ENCODE assay signal across 28 cellular contexts in the genomic region with DNA sequence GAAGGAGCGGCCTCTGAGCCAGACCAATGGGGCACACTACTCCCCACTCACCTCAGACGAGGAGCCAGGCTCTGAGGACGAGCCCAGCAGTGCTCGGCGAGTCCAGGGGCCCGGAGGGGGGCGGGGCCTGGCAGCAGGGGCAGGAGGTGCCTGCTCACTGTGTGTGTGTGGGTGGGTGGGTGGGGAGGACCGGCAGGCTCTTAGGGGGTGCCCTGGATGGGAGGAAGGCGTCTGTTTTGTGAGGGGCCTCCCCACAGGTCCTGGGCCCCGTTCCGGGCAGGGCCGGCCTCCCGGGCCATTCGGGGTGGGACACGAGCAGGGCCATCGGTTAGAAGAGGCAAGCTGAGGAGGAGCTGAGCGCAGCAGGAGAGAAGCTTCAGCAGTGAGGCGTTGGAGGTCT. TPM values are rescaled to one million over a fixed set of nuclear protein-coding genes. Genes with fewer than 3 reads are reported as not detected.
"Had no signal": no experiment of that assay in that cellular context is flagged by ENCODE, and none has a peak within 500 bp of the region (broad histone marks: within the 10 kb centered on the region; RNA-seq: fewer than 3 reads in every experiment).

No MANE protein-coding gene starts in this region.

- H3K4me1 ChIP-seq: left lung, neural progenitor cell, vagina had no signal

- H3K27ac Mint-ChIP-seq: neural progenitor cell had no signal

- H3K4me3 Mint-ChIP-seq: brain; naive thymus-derived CD4-positive, alpha-beta T cell; neural progenitor cell; type B pancreatic cell had no signal

- H3K9me3 Mint-ChIP-seq: brain; naive thymus-derived CD4-positive, alpha-beta T cell; neural progenitor cell; type B pancreatic cell had no signal

- H2AFZ ChIP-seq: hepatocyte, neural progenitor cell had no signal

- H3K27me3 Mint-ChIP-seq: naive thymus-derived CD4-positive, alpha-beta T cell; type B pancreatic cell had no signal

- H3K79me2 ChIP-seq: hepatocyte had no signal

- H3K27me3 ChIP-seq: hepatocyte, left lung, neural progenitor cell, right lobe of liver, vagina had no signal

- DNase-seq: activated CD4-positive, alpha-beta T cell treated with anti-CD3 and anti-CD28 coated beads, Interleukin-2, amount 50 U/mL, for 1 hour; activated CD4-positive, CD25-positive, alpha-beta regulatory T cell treated with anti-CD3 and anti-CD28 coated beads, Interleukin-2, amount 50 U/mL, for 72 hours; activated effector memory CD4-positive, alpha-beta T cell treated with anti-CD3 and anti-CD28 coated beads, Interleukin-2, amount 50 U/mL, for 16 hours; activated naive CD4-positive, alpha-beta T cell treated with anti-CD3 and anti-CD28 coated beads, Interleukin-2, amount 50 U/mL, for 16 hours; activated T-cell treated with anti-CD3 and anti-CD28 coated beads for 4 hours; aorta; effector memory CD4-positive, alpha-beta T cell; foreskin melanocyte; glutamatergic neuron; kidney glomerular epithelial cell; left lung; naive thymus-derived CD4-positive, alpha-beta T cell; posterior cingulate gyrus; right lobe of liver; stimulated activated CD4-positive, alpha-beta T cell treated with anti-CD3 and anti-CD28 coated beads, Interleukin-15, amount 100 ng/mL, for 24 hours; stimulated activated naive CD4-positive, alpha-beta T cell treated with Interleukin-2 at 50 U/mL for 16 hours had no signal

- H3K4me3 ChIP-seq: hepatocyte, left lung, lung, neural progenitor cell, right lobe of liver, skin epidermis, thoracic aorta, vagina had no signal

- H3K36me3 Mint-ChIP-seq: type B pancreatic cell had no signal

- H3K4me2 ChIP-seq: hepatocyte, neural progenitor cell had no signal

- H3K9me3 ChIP-seq: left lung, right lobe of liver, thoracic aorta, vagina had no signal

- H3K9ac ChIP-seq: neural progenitor cell had no signal

- ATAC-seq: left lung, right lobe of liver had no signal

- H3K4me1 Mint-ChIP-seq: brain, neural progenitor cell had no signal

- H3K36me3 ChIP-seq: neural progenitor cell had no signal

- H3K27ac ChIP-seq: hepatocyte, left lung, neural progenitor cell, right lobe of liver, thoracic aorta, vagina had no signal

RNA-seq across cellular contexts. Expression of gene AMH, which starts 25.7 kb away (rescaled TPM):
- polyA plus RNA-seq: naive thymus-derived CD4-positive, alpha-beta T cell had no signal

RNA-seq across cellular contexts. Expression of gene JSRP1, which starts 32.8 kb away (rescaled TPM):
- total RNA-seq: dermis microvascular lymphatic vessel endothelial cell, endothelial cell of umbilical vein, esophagus mucosa, omental fat pad, thoracic aorta, vagina had no signal
- polyA plus RNA-seq: endothelial cell of umbilical vein had no signal

RNA-seq across cellular contexts. Expression of gene PEAK3, which starts 58.6 kb away (rescaled TPM):
- total RNA-seq: endothelial cell of umbilical vein, hepatocyte had no signal
